Comparison of ENCODE assay signal across 1 cellular context in the genomic region with DNA sequence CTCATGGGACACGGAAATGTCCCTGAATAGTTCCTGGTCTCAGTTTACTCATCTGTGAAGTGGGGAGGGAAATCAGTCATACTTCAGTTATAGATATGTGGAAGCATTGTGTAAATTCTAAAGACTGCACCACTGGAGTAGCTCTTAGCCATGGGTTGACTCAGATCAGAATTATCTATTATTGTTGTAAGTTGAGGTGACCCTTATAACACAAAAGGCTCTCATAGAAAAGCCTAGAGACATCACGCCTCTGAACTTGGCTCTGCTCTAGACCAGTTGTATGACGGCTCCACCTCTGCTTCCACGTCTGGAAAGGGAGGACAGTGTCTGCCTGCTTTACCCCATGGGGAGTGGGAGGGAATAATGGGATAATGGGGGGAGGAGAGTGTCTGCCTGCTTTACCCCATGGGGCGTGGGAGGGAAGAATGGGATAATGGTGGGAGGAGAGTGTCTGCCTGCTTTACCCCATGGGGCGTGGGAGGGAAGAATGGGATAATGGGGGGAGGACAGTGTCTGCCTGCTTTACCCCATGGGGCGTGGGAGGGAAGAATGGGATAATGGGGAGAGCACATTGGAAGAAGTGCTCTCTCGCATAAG.
TF ChIP-seq lines count a peak whose summit lies in the region.

No MANE protein-coding gene starts in this region.

TF ChIP-seq in HEK293, 187 proteins besides CTCF, POLR2A, EP300 and RAD21 (continued from another document):
- TF ChIP-seq ZNF76 (tag by site-specific recombination; IDR thresholded peaks at IDR 0.05; ENCODE audit: borderline replicate concordance, low read depth) (no peak), ZNF292 (tag by site-specific recombination; IDR thresholded peaks at IDR 0.05; ENCODE audit: borderline replicate concordance, low read depth) (no peak), OSR2 (tag by site-specific recombination; IDR thresholded peaks at IDR 0.05) (no peak), ZNF510 (tag by site-specific recombination; IDR thresholded peaks at IDR 0.05; ENCODE audit: insufficient replicate concordance) (no peak), ZNF514 (tag by site-specific recombination; IDR thresholded peaks at IDR 0.05) (no peak)
- TF ChIP-seq, protein P1, sequence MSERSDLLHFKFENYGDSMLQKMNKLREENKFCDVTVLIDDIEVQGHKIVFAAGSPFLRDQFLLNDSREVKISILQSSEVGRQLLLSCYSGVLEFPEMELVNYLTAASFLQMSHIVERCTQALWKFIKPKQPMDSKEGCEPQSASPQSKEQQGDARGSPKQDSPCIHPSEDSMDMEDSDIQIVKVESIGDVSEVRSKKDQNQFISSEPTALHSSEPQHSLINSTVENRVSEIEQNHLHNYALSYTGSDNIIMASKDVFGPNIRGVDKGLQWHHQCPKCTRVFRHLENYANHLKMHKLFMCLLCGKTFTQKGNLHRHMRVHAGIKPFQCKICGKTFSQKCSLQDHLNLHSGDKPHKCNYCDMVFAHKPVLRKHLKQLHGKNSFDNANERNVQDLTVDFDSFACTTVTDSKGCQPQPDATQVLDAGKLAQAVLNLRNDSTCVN (tag by site-specific recombination; optimal IDR thresholded peaks at IDR 0.05), result no peak
- TF ChIP-seq, protein P2, sequence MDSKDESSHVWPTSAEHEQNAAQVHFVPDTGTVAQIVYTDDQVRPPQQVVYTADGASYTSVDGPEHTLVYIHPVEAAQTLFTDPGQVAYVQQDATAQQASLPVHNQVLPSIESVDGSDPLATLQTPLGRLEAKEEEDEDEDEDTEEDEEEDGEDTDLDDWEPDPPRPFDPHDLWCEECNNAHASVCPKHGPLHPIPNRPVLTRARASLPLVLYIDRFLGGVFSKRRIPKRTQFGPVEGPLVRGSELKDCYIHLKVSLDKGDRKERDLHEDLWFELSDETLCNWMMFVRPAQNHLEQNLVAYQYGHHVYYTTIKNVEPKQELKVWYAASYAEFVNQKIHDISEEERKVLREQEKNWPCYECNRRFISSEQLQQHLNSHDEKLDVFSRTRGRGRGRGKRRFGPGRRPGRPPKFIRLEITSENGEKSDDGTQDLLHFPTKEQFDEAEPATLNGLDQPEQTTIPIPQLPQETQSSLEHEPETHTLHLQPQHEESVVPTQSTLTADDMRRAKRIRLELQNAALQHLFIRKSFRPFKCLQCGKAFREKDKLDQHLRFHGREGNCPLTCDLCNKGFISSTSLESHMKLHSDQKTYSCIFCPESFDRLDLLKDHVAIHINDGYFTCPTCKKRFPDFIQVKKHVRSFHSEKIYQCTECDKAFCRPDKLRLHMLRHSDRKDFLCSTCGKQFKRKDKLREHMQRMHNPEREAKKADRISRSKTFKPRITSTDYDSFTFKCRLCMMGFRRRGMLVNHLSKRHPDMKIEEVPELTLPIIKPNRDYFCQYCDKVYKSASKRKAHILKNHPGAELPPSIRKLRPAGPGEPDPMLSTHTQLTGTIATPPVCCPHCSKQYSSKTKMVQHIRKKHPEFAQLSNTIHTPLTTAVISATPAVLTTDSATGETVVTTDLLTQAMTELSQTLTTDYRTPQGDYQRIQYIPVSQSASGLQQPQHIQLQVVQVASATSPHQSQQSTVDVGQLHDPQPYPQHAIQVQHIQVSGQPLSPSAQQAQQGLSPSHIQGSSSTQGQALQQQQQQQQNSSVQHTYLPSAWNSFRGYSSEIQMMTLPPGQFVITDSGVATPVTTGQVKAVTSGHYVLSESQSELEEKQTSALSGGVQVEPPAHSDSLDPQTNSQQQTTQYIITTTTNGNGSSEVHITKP (tag by site-specific recombination; IDR thresholded peaks at IDR 0.05), result no peak
